Comparison of ENCODE assay signal across 1 cellular context in genomic region chr11:98069861-98070260, GRCh38.
TF ChIP-seq lines count a peak whose summit lies in the region.

No MANE protein-coding gene starts in this region.

TF ChIP-seq in GM23338, 12 proteins besides CTCF, POLR2A, EP300 and RAD21 (continued from another document):
- TF ChIP-seq, protein P1, sequence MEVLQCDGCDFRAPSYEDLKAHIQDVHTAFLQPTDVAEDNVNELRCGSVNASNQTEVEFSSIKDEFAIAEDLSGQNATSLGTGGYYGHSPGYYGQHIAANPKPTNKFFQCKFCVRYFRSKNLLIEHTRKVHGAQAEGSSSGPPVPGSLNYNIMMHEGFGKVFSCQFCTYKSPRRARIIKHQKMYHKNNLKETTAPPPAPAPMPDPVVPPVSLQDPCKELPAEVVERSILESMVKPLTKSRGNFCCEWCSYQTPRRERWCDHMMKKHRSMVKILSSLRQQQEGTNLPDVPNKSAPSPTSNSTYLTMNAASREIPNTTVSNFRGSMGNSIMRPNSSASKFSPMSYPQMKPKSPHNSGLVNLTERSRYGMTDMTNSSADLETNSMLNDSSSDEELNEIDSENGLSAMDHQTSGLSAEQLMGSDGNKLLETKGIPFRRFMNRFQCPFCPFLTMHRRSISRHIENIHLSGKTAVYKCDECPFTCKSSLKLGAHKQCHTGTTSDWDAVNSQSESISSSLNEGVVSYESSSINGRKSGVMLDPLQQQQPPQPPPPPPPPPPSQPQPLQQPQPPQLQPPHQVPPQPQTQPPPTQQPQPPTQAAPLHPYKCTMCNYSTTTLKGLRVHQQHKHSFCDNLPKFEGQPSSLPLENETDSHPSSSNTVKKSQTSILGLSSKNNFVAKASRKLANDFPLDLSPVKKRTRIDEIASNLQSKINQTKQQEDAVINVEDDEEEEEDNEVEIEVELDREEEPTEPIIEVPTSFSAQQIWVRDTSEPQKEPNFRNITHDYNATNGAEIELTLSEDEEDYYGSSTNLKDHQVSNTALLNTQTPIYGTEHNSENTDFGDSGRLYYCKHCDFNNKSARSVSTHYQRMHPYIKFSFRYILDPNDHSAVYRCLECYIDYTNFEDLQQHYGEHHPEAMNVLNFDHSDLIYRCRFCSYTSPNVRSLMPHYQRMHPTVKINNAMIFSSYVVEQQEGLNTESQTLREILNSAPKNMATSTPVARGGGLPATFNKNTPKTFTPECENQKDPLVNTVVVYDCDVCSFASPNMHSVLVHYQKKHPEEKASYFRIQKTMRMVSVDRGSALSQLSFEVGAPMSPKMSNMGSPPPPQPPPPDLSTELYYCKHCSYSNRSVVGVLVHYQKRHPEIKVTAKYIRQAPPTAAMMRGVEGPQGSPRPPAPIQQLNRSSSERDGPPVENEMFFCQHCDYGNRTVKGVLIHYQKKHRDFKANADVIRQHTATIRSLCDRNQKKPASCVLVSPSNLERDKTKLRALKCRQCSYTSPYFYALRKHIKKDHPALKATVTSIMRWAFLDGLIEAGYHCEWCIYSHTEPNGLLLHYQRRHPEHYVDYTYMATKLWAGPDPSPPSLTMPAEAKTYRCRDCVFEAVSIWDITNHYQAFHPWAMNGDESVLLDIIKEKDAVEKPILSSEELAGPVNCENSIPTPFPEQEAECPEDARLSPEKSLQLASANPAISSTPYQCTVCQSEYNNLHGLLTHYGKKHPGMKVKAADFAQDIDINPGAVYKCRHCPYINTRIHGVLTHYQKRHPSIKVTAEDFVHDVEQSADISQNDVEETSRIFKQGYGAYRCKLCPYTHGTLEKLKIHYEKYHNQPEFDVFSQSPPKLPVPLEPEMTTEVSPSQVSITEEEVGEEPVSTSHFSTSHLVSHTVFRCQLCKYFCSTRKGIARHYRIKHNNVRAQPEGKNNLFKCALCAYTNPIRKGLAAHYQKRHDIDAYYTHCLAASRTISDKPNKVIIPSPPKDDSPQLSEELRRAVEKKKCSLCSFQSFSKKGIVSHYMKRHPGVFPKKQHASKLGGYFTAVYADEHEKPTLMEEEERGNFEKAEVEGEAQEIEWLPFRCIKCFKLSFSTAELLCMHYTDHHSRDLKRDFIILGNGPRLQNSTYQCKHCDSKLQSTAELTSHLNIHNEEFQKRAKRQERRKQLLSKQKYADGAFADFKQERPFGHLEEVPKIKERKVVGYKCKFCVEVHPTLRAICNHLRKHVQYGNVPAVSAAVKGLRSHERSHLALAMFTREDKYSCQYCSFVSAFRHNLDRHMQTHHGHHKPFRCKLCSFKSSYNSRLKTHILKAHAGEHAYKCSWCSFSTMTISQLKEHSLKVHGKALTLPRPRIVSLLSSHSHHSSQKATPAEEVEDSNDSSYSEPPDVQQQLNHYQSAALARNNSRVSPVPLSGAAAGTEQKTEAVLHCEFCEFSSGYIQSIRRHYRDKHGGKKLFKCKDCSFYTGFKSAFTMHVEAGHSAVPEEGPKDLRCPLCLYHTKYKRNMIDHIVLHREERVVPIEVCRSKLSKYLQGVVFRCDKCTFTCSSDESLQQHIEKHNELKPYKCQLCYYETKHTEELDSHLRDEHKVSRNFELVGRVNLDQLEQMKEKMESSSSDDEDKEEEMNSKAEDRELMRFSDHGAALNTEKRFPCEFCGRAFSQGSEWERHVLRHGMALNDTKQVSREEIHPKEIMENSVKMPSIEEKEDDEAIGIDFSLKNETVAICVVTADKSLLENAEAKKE (CRISPR knock-in tag; IDR thresholded peaks at IDR 0.05), result no peak
